ENCODE assay signal across 1 cellular context in genomic region chr6:13733178-13733851, GRCh38.
TF ChIP-seq lines count a peak whose summit lies in the region.

No MANE protein-coding gene starts in this region.

TF ChIP-seq in K562, 482 proteins besides CTCF, POLR2A, EP300 and RAD21 (continued from another document and continues in another):
- TF ChIP-seq MGA (IDR thresholded peaks at IDR 0.05) (peak; percentile 85), SRSF1 (IDR thresholded peaks at IDR 0.05; ENCODE audit: low read depth, low read length) (no peak), ZNF76 (CRISPR knock-in tag; IDR thresholded peaks at IDR 0.05; ENCODE audit: borderline replicate concordance) (no peak), PBX2 (CRISPR knock-in tag; IDR thresholded peaks at IDR 0.05; ENCODE audit: low read depth) (no peak), PBX2 (tag; conservative IDR thresholded peaks at IDR 0.05; ENCODE audit: low read depth) (no peak), CEBPZ (IDR thresholded peaks at IDR 0.05; ENCODE audit: borderline replicate concordance, low read depth, low read length) (no peak), ATF3 (IDR thresholded peaks at IDR 0.05) (peak; percentile 60; the same call in 1 of the 2 replicates), ATF3 (CRISPR knock-in tag; conservative IDR thresholded peaks at IDR 0.05) (no peak), JUND (IDR thresholded peaks at IDR 0.05; ENCODE audit: borderline replicate concordance, low read depth, low read length) (no peak), JUND (tag; IDR thresholded peaks at IDR 0.05; ENCODE audit: borderline replicate concordance, low read depth, low read length) (no peak), ARID2 (IDR thresholded peaks at IDR 0.05) (no peak), GABPB1 (CRISPR knock-in tag; IDR thresholded peaks at IDR 0.05) (no peak; the same call in 1 of the 2 replicates), HMGN3 (IDR thresholded peaks at IDR 0.05; ENCODE audit: borderline replicate concordance, extremely low read depth, insufficient read length, low read depth, low read length) (no peak), ZNF146 (CRISPR knock-in tag; IDR thresholded peaks at IDR 0.05; ENCODE audit: unreplicated experiment) (no peak), RCOR1 (IDR thresholded peaks at IDR 0.05; ENCODE audit: borderline replicate concordance in 1 of 2, low read depth in 2 of 2, low read length in 2 of 2) (no peak), RHOXF2B (CRISPR knock-in tag; conservative IDR thresholded peaks at IDR 0.05) (no peak), ETV6 (IDR thresholded peaks at IDR 0.05; ENCODE audit: borderline replicate concordance in 1 of 2, low read depth in 2 of 2, low read length in 1 of 2) (no peak), ETV6 (CRISPR knock-in tag; IDR thresholded peaks at IDR 0.05; ENCODE audit: borderline replicate concordance) (no peak), TEAD4 (IDR thresholded peaks at IDR 0.05; ENCODE audit: low read length) (peak; percentile 16; the same call in 1 of the 2 replicates), TEAD4 (CRISPR knock-in tag; IDR thresholded peaks at IDR 0.05; ENCODE audit: borderline replicate concordance) (no peak), ZNF436 (CRISPR knock-in tag; IDR thresholded peaks at IDR 0.05) (no peak), SRF (CRISPR knock-in tag; IDR thresholded peaks at IDR 0.05) (no peak), ATF4 (CRISPR knock-in tag; IDR thresholded peaks at IDR 0.05) (no peak), ZNF507 (tag; conservative IDR thresholded peaks at IDR 0.05) (no peak), CHD4 (IDR thresholded peaks at IDR 0.05; ENCODE audit: insufficient read depth, insufficient replicate concordance, low read depth, low read length, poor library complexity, severe bottlenecking) (no peak), DNMT1 (IDR thresholded peaks at IDR 0.05) (no peak), ZNF384 (IDR thresholded peaks at IDR 0.05; ENCODE audit: low read depth, low read length) (0 out of 2 replicates have a peak, but pooled peaks have one; percentile 24), POLR2G (IDR thresholded peaks at IDR 0.05; ENCODE audit: low read depth, low read length) (no peak), SMARCA4 (IDR thresholded peaks at IDR 0.05) (no peak), SFPQ (IDR thresholded peaks at IDR 0.05; ENCODE audit: low read depth, low read length) (no peak), THRA (IDR thresholded peaks at IDR 0.05) (no peak)
